8 cellular contexts compared by ENCODE assay signal in the genomic region with DNA sequence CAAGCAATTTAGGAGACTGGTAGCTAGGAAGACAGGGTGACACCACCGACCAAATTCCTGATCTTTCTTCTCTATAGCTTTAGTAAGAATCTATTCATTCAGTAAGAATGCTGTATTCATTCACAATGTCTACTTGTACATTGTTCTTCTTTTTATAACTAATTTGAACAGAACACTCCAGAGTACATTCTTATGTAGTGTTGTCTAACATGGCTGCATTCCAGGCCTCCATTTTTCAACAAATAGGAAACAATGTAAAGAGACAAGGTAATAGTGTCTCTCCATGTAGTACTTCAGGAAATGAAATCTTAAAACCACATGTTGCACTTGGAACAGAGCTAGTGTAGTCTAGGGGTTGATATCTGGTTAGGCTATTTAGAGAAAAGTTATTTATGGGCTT. TPM values are rescaled to one million over a fixed set of nuclear protein-coding genes. Genes with fewer than 3 reads are reported as not detected.
DNase-seq lines count a peak whose midpoint lies in the region; ATAC-seq and TF ChIP-seq lines count a peak whose summit lies in the region.

No MANE protein-coding gene starts in this region.

- H3K27me3 Mint-ChIP-seq in CD8-positive, alpha-beta memory T cell, result no peaks in the 10 kb centered on the region

- peaks cover 43 to 63% (median 56%) of the 10 kb centered on the region in 3 donors for H3K4me1 Mint-ChIP-seq in CD8-positive, alpha-beta memory T cell

- CTCF ChIA-PET in CD8-positive, alpha-beta memory T cell (lab: Charles Lee), result interaction anchor here (1.2 to 2.0 kb wide), 3 partner anchors 35 to 120 kb away, joined by 3 to 8 read pairs (median 4); no protein-coding TSS in a partner anchor
- CTCF ChIA-PET in SK-N-SH (lab: Yijun Ruan, JAX), result interaction anchor here (0.7 to 2.8 kb wide), 15 partner anchors 9 to 1237 kb away, joined by 3 to 14 read pairs (median 3); a partner anchor contains a TSS

- H3K9ac ChIP-seq in SK-N-SH, result peak overlapping the region; percentile 94
- H3K9ac ChIP-seq in parathyroid adenoma, result no peak overlapping the region

- H3K4me3 ChIP-seq in CD8-positive, alpha-beta memory T cell (ENCODE audit: low read length), result peak overlapping the region; percentile 63
- peak overlapping the region; percentile 84 to 90 for H3K4me3 ChIP-seq in SK-N-SH (ENCODE audit: low read depth in 2 of 2, low read length in 1 of 2)
- H3K4me3 ChIP-seq in parathyroid adenoma (ENCODE audit: low read depth, low read length), result peak overlapping the region; percentile 71

- H3K27ac Mint-ChIP-seq in CD8-positive, alpha-beta memory T cell, result peak overlapping the region; percentile 67 to 96 (median 92)

- no peak for TF ChIP-seq RAD21 in SK-N-SH (IDR thresholded peaks at IDR 0.05; ENCODE audit: low read length)

- no peaks in the 10 kb centered on the region for H3K9me2 ChIP-seq in SK-N-SH

- no peaks in the 10 kb centered on the region for H3K36me3 ChIP-seq in CD8-positive, alpha-beta memory T cell (ENCODE audit: insufficient read depth, low read length)
- H3K36me3 ChIP-seq in SK-N-SH (replicated peaks in 1 of 2; ENCODE audit: control insufficient read depth in 1 of 2, insufficient read depth in 2 of 2, low read length in 1 of 2), result peaks cover 4 to 30% of the 10 kb centered on the region in 2 experiments
- no peaks in the 10 kb centered on the region for H3K36me3 ChIP-seq in parathyroid adenoma (ENCODE audit: control insufficient read depth, insufficient read depth, low read length)

- TF ChIP-seq EP300 in SK-N-SH (IDR thresholded peaks at IDR 0.05; ENCODE audit: borderline replicate concordance in 1 of 2, low read depth in 1 of 2, low read length in 1 of 2), result no peak

- no peak for TF ChIP-seq CTCF in SK-N-SH (IDR thresholded peaks at IDR 0.05)
- TF ChIP-seq CTCF in parathyroid adenoma (IDR thresholded peaks at IDR 0.05), result no peak

- H3F3A ChIP-seq in SK-N-SH (replicated peaks; ENCODE audit: insufficient read depth), result peaks cover 50% of the 10 kb centered on the region

- H3K79me2 ChIP-seq in SK-N-SH (ENCODE audit: insufficient read depth), result peaks cover 68% of the 10 kb centered on the region
- peaks cover 27% of the 10 kb centered on the region for H3K79me2 ChIP-seq in parathyroid adenoma

- H3K4me3 Mint-ChIP-seq in CD8-positive, alpha-beta memory T cell, result peak overlapping the region; percentile 84 to 99 (median 95)

- H3K4me1 ChIP-seq in CD8-positive, alpha-beta memory T cell (ENCODE audit: insufficient read depth, low read length), result peaks cover 32% of the 10 kb centered on the region
- H3K4me1 ChIP-seq in SK-N-SH (ENCODE audit: control insufficient read depth in 1 of 2, insufficient read depth in 2 of 2, low read depth in 1 of 2, low read length in 1 of 2) (peaks cover 7 to 32% of the 10 kb centered on the region in 2 experiments; a peak in 2 of 4 replicates), parathyroid adenoma (peaks cover 8% of the 10 kb centered on the region)

- H2AFZ ChIP-seq in SK-N-SH (ENCODE audit: low read depth) (no peak overlapping the region), parathyroid adenoma (no peak overlapping the region)

- H4K20me1 ChIP-seq in SK-N-SH (ENCODE audit: insufficient read depth), result peaks cover 53% of the 10 kb centered on the region

- POLR2A ChIA-PET in CD8-positive, alpha-beta memory T cell (lab: Charles Lee), result interaction anchor here (0.6 to 1.4 kb wide), 3 partner anchors 20 to 236 kb away, joined by 3 to 8 read pairs (median 3); no protein-coding TSS in a partner anchor
- POLR2A ChIA-PET in SK-N-SH (lab: Yijun Ruan, JAX), result interaction anchor here (0.7 kb wide), 1 partner anchor 255 kb away, joined by 3 read pairs; no protein-coding TSS in a partner anchor

- H3K36me3 Mint-ChIP-seq in CD8-positive, alpha-beta memory T cell, result peaks cover 0 to 7% (median 4%) of the 10 kb centered on the region in 3 donors

- H3K27me3 ChIP-seq in CD8-positive, alpha-beta memory T cell (ENCODE audit: insufficient read depth, low read length, poor library complexity, severe bottlenecking), result no peaks in the 10 kb centered on the region
- H3K27me3 ChIP-seq in SK-N-SH (ENCODE audit: insufficient read depth) (no peaks in the 10 kb centered on the region), parathyroid adenoma (ENCODE audit: control insufficient read depth, insufficient read depth, low read length) (no peaks in the 10 kb centered on the region)

- no peaks in the 10 kb centered on the region for H3K9me3 Mint-ChIP-seq in CD8-positive, alpha-beta memory T cell

- peak overlapping the region; percentile 90 for H3K4me2 ChIP-seq in SK-N-SH
- peak overlapping the region; percentile 72 for H3K4me2 ChIP-seq in parathyroid adenoma (ENCODE audit: low read length)

- ATAC-seq in HG03196 (IDR thresholded peaks at IDR 0.05; ENCODE audit: unreplicated experiment) (no peak), HG03565 (IDR thresholded peaks at IDR 0.05; ENCODE audit: unreplicated experiment) (no peak), HG03039 (IDR thresholded peaks at IDR 0.05; ENCODE audit: unreplicated experiment) (no peak)

- DNase-seq in CD8-positive, alpha-beta memory T cell, result no peak
- DNase-seq in SK-N-SH, result no peak
- DNase-seq in fibroblast of peridontal ligament (ENCODE audit: extremely low read depth), result peak; percentile 45
- DNase-seq in retina, result no peak

- peak overlapping the region; percentile 94 for H3K27ac ChIP-seq in CD8-positive, alpha-beta memory T cell (ENCODE audit: low read depth, low read length)
- H3K27ac ChIP-seq in SK-N-SH (ENCODE audit: low read depth in 2 of 2, low read length in 1 of 2) (peak overlapping the region; percentile 80 to 94), parathyroid adenoma (peak overlapping the region; percentile 92)

- WGBS in SK-N-SH (ENCODE audit: low lambda C conversion rate), result 29% methylated on average over 1 of the region's 1 CpG

- H3K9me3 ChIP-seq in CD8-positive, alpha-beta memory T cell (ENCODE audit: low read length), result no peaks in the 10 kb centered on the region
- no peaks in the 10 kb centered on the region for H3K9me3 ChIP-seq in SK-N-SH
- H3K9me3 ChIP-seq in parathyroid adenoma (ENCODE audit: control insufficient read depth, low read length), result no peaks in the 10 kb centered on the region

TF ChIP-seq in SK-N-SH, 30 proteins besides CTCF, POLR2A, EP300 and RAD21 (continues in another document):
- TF ChIP-seq, protein P1, sequence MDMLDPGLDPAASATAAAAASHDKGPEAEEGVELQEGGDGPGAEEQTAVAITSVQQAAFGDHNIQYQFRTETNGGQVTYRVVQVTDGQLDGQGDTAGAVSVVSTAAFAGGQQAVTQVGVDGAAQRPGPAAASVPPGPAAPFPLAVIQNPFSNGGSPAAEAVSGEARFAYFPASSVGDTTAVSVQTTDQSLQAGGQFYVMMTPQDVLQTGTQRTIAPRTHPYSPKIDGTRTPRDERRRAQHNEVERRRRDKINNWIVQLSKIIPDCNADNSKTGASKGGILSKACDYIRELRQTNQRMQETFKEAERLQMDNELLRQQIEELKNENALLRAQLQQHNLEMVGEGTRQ (IDR thresholded peaks at IDR 0.05; ENCODE audit: borderline replicate concordance, low read depth, low read length), result no peak
- TF ChIP-seq, protein P2, sequence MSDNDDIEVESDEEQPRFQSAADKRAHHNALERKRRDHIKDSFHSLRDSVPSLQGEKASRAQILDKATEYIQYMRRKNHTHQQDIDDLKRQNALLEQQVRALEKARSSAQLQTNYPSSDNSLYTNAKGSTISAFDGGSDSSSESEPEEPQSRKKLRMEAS (IDR thresholded peaks at IDR 0.05; ENCODE audit: low read depth), result 0 out of 2 replicates have a peak, but pooled peaks have one; percentile 22
- TF ChIP-seq POLR2AphosphoS5 (IDR thresholded peaks at IDR 0.05; ENCODE audit: low read depth, low read length) (no peak), TEAD4 (IDR thresholded peaks at IDR 0.05; ENCODE audit: borderline replicate concordance, insufficient read depth) (peak; percentile 26; the same call in 1 of the 2 replicates), JUND (IDR thresholded peaks at IDR 0.05) (no peak; the same call in 1 of the 2 replicates), FOSL2 (IDR thresholded peaks at IDR 0.05; ENCODE audit: borderline replicate concordance, low read depth) (no peak), MEF2A (IDR thresholded peaks at IDR 0.05; ENCODE audit: borderline replicate concordance, low read depth) (peak; percentile 12; the same call in 1 of the 2 replicates), RXRA (IDR thresholded peaks at IDR 0.05; ENCODE audit: borderline replicate concordance, low read depth) (no peak), SIN3A (IDR thresholded peaks at IDR 0.05; ENCODE audit: borderline replicate concordance, low read depth, low read length) (no peak)
- TF ChIP-seq, protein P3, sequence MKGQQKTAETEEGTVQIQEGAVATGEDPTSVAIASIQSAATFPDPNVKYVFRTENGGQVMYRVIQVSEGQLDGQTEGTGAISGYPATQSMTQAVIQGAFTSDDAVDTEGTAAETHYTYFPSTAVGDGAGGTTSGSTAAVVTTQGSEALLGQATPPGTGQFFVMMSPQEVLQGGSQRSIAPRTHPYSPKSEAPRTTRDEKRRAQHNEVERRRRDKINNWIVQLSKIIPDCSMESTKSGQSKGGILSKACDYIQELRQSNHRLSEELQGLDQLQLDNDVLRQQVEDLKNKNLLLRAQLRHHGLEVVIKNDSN (IDR thresholded peaks at IDR 0.05; ENCODE audit: borderline replicate concordance, low read depth), result no peak
- TF ChIP-seq, protein P4, sequence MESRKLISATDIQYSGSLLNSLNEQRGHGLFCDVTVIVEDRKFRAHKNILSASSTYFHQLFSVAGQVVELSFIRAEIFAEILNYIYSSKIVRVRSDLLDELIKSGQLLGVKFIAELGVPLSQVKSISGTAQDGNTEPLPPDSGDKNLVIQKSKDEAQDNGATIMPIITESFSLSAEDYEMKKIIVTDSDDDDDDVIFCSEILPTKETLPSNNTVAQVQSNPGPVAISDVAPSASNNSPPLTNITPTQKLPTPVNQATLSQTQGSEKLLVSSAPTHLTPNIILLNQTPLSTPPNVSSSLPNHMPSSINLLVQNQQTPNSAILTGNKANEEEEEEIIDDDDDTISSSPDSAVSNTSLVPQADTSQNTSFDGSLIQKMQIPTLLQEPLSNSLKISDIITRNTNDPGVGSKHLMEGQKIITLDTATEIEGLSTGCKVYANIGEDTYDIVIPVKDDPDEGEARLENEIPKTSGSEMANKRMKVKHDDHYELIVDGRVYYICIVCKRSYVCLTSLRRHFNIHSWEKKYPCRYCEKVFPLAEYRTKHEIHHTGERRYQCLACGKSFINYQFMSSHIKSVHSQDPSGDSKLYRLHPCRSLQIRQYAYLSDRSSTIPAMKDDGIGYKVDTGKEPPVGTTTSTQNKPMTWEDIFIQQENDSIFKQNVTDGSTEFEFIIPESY (IDR thresholded peaks at IDR 0.05; ENCODE audit: borderline replicate concordance, low read depth), result no peak

RNA-seq across cellular contexts. Expression of a gene that starts 1.8 kb away (rescaled TPM):
- total RNA-seq in CD8-positive, alpha-beta memory T cell, result 10 to 100 TPM; 30.6 to 31.2 TPM
- 43.7 TPM for polyA plus RNA-seq in CD8-positive, alpha-beta memory T cell
- 147 and 190 TPM in 2 replicates for polyA plus RNA-seq in SK-N-SH (2012; rRNA removed)
- 125 and 144 TPM in 2 replicates for polyA plus RNA-seq in SK-N-SH (2012; cell fraction: cytosol; rRNA removed)
- 170 and 281 TPM in 2 replicates for polyA plus RNA-seq in SK-N-SH (2012; cell fraction: nucleus; rRNA removed)
